Comparison of ENCODE assay signal across 16 cellular contexts in the genomic region with DNA sequence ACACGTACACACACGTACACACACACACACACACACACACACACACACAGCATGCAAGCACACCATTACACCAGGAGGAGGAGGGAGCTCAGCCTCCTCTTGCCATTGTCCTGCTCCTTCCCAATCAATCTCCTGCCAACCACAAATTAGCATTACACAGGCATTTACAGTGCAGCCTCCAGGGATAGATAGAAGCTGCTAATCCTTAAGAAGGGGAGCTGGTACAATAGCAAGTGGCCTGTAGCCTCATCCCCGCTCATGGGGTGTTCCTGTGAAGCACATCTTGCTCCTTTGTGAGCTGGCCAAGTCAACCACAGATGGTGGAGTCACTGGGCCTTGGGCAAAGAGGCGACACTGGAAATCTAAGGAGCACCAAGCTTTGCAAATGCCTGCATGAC.
DNase-seq lines count a peak whose midpoint lies in the region; ATAC-seq and TF ChIP-seq lines count a peak whose summit lies in the region.
"Had no signal": no experiment of that assay in that cellular context is flagged by ENCODE, and none has a peak within 500 bp of the region (broad histone marks: within the 10 kb centered on the region; RNA-seq: fewer than 3 reads in every experiment).

No MANE protein-coding gene starts in this region.

- 67 to 72% methylated on average over 4 of the region's 4 CpGs for WGBS in aorta, 2 donors

- H3K9me3 Mint-ChIP-seq in progenitor cell of endocrine pancreas (ENCODE audit: low read depth) = no peaks in the 10 kb centered on the region
- H3K9me3 Mint-ChIP-seq: activated CD8-positive, alpha-beta T cell treated with anti-CD3 and anti-CD28 coated beads for 36 hours had no signal

- no peaks in the 10 kb centered on the region for H3K27me3 Mint-ChIP-seq in progenitor cell of endocrine pancreas

- no peaks in the 10 kb centered on the region for H3K36me3 ChIP-seq in aorta (ENCODE audit: control insufficient read depth in 1 of 2, insufficient read depth in 2 of 2, low read length in 1 of 2)
- H3K36me3 ChIP-seq: gastroesophageal sphincter had no signal

- H3K36me3 Mint-ChIP-seq in progenitor cell of endocrine pancreas (ENCODE audit: insufficient read depth) = no peaks in the 10 kb centered on the region

- H3K27me3 ChIP-seq in aorta (ENCODE audit: control insufficient read depth in 1 of 2, insufficient read depth in 2 of 2, low read length in 1 of 2) = no peaks in the 10 kb centered on the region
- H3K27me3 ChIP-seq: gastroesophageal sphincter had no signal

- H3K9me3 ChIP-seq in aorta (ENCODE audit: control insufficient read depth, low read length) = no peaks in the 10 kb centered on the region
- H3K9me3 ChIP-seq: gastroesophageal sphincter had no signal

- ATAC-seq in HG03159 (IDR thresholded peaks at IDR 0.05; ENCODE audit: unreplicated experiment) (no peak), aorta (ENCODE audit: low FRiP score) (no peak)
- ATAC-seq: activated CD8-positive, alpha-beta T cell treated with anti-CD3 and anti-CD28 coated beads for 36 hours; gastroesophageal sphincter; T-helper 17 cell had no signal

- no peak for TF ChIP-seq CTCF in progenitor cell of endocrine pancreas (IDR thresholded peaks at IDR 0.05; ENCODE audit: unreplicated experiment)

- H3K4me3 Mint-ChIP-seq in progenitor cell of endocrine pancreas (ENCODE audit: low read depth) = no peak overlapping the region
- H3K4me3 Mint-ChIP-seq: activated CD8-positive, alpha-beta T cell treated with anti-CD3 and anti-CD28 coated beads for 36 hours; T-helper 17 cell had no signal

- peaks cover 3 to 8% of the 10 kb centered on the region in 2 donors for H3K4me1 ChIP-seq in aorta (ENCODE audit: control insufficient read depth in 1 of 2, insufficient read depth in 2 of 2, low read length in 2 of 2)
- H3K4me1 ChIP-seq: parathyroid adenoma had no signal

- intact Hi-C loops in aorta (cut with DNase I) = no loop called here

- DNase-seq in GM03348 (ENCODE audit: low spot score) = peak; percentile 39
- DNase-seq in NCI-H82 (lab: John Stamatoyannopoulos, UW) = peak; percentile 81
- peak; percentile 35 for DNase-seq in fibroblast of gingiva (ENCODE audit: low read depth)
- DNase-seq in progenitor cell of endocrine pancreas (ENCODE audit: low spot score, unreplicated experiment) = no peak
- no peak for DNase-seq in aorta
- no peak for DNase-seq in glomerular visceral epithelial cell (ENCODE audit: extremely low spot score)
- DNase-seq: activated CD8-positive, alpha-beta T cell treated with anti-CD3 and anti-CD28 coated beads for 36 hours; activated naive CD4-positive, alpha-beta T cell; COR-L47; NCI-H1417 treated with DMSO at 0.1 percent for 48 hours; stimulated activated naive CD4-positive, alpha-beta T cell treated with Interleukin-2 at 50 U/mL for 16 hours; T-helper 17 cell had no signal

- peak overlapping the region; percentile 26 for H3K27ac Mint-ChIP-seq in progenitor cell of endocrine pancreas
- H3K27ac Mint-ChIP-seq: activated CD8-positive, alpha-beta T cell treated with anti-CD3 and anti-CD28 coated beads for 36 hours; T-helper 17 cell had no signal

- H3K4me1 Mint-ChIP-seq in progenitor cell of endocrine pancreas (ENCODE audit: low read depth) = peaks cover 60% of the 10 kb centered on the region

- no peak overlapping the region for H3K4me3 ChIP-seq in aorta (ENCODE audit: low read length in 2 of 2)
- H3K4me3 ChIP-seq: coronary artery, gastroesophageal sphincter had no signal

- no peak overlapping the region for H3K27ac ChIP-seq in aorta (ENCODE audit: low read depth in 1 of 2, low read length in 2 of 2)
- H3K27ac ChIP-seq: gastroesophageal sphincter, parathyroid adenoma had no signal

Comparison
In these comparisons a context has a peak if more than half of its experiments do, and no peak if none do; other contexts are left out.
1. DNase-seq: peak in GM03348 (single experiment), NCI-H82 (single experiment) and fibroblast of gingiva (single experiment); none in progenitor cell of endocrine pancreas (single experiment), aorta (0 of 2) and glomerular visceral epithelial cell (single experiment).